1 cellular context compared by ENCODE assay signal in the genomic region with DNA sequence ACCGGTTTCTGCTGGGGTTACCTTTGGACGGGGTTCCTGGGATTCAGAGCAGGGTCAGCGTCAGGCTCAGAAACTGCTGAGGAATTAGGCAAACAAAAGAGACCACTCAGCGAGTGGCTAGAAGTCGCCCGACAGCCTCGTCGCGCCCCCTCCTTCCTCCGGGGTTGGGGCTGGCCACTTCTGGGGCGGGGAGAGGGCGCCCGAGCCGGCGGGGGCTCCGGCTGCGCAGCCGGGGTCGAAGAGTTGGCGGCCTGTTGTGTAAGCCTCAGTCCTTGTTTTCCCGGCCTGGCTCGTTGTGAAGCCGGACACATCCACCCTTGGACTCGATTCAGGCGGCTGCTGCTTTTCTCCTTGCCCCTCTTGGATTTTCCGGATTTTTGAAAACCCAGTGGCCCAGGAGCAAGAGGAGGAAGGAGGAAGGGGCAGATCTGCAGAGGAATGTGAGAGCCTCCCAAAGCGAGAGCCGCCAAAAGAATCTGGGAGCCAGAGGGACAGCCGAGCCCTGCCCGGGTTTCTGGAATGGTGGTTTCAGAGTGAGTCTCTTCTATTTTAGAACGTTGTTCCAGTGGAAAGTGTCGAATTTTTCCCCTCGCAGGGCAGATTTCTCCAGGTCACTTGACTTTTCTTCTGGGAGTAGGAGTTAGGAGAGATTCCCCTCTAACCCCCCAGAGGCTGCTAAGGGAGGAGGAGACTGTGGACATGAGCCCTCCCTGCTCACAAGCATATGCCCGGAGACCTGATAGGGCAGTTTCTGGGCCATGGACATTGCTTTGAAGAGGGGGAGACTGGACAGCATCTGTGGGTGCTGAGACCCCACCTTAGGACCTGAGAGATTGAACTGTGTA.
TF ChIP-seq lines count a peak whose summit lies in the region.

No MANE protein-coding gene starts in this region.

TF ChIP-seq in endothelial cell of umbilical vein, 7 proteins besides CTCF, POLR2A, EP300 and RAD21 (continued from another document):
- TF ChIP-seq JUN (IDR thresholded peaks at IDR 0.05; ENCODE audit: borderline replicate concordance, insufficient read depth, insufficient read length, low read depth) (no peak), FOS (IDR thresholded peaks at IDR 0.05; ENCODE audit: borderline replicate concordance, insufficient read depth, low read length) (no peak), GATA2 (IDR thresholded peaks at IDR 0.05; ENCODE audit: insufficient read depth, insufficient read length, low read depth, low read length) (no peak), POLR2AphosphoS5 (IDR thresholded peaks at IDR 0.05; ENCODE audit: insufficient read depth, low read depth, low read length) (no peak)
